ENCODE assay signal across 1 cellular context in the genomic region with DNA sequence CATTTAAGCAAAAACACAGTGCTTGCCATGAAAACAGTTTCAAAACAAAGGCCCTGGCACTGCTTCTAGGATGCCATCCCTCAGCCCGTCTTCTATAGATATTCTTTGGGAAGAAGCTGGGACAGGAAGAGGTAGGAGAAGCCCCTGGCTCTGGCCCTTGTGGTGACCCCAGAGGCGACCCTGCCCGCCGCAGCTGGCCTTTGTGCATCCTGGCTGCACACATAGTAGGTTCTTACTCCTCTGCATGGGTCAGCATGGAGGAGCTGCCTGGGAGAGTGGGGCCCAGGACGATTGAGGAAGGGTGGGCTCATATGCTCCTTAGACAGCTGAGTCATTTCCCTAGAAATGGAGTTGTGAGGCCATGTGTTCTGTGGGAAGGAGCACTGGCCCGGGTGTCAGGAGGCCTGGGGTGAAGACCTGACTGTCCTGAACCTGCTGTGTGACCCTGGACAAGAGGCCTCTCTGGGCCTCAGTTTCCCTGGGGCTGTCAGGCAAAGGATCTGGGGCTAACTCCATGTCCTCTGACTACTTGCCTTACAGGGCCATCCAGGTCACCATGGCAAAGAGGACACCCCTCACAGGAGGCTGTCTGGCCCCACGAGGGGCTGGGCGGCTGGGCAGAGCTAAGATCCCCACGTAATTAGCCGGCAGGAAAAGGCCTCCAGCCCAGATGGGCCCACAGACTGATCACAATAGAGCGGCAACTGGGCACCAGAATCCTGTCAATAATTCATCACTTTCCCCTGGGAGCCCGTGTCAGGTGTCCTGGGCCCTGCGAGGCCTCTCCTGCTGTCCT.
TF ChIP-seq lines count a peak whose summit lies in the region.

No MANE protein-coding gene starts in this region.

TF ChIP-seq in IMR-90, 13 proteins besides CTCF, POLR2A, EP300 and RAD21:
- TF ChIP-seq MAZ (IDR thresholded peaks at IDR 0.05; ENCODE audit: borderline replicate concordance, low read depth, low read length) = no peak
- TF ChIP-seq FOS (IDR thresholded peaks at IDR 0.05; ENCODE audit: low read depth, low read length) = no peak
- TF ChIP-seq, protein P1, sequence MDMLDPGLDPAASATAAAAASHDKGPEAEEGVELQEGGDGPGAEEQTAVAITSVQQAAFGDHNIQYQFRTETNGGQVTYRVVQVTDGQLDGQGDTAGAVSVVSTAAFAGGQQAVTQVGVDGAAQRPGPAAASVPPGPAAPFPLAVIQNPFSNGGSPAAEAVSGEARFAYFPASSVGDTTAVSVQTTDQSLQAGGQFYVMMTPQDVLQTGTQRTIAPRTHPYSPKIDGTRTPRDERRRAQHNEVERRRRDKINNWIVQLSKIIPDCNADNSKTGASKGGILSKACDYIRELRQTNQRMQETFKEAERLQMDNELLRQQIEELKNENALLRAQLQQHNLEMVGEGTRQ (IDR thresholded peaks at IDR 0.05; ENCODE audit: low read depth, low read length) = no peak
- no peak for TF ChIP-seq CHD1 (IDR thresholded peaks at IDR 0.05; ENCODE audit: low read depth, low read length)
- TF ChIP-seq SMC3 (IDR thresholded peaks at IDR 0.05; ENCODE audit: low read depth, low read length) = no peak
- no peak for TF ChIP-seq CEBPB (IDR thresholded peaks at IDR 0.05; ENCODE audit: low read depth, low read length)
- TF ChIP-seq RCOR1 (IDR thresholded peaks at IDR 0.05; ENCODE audit: insufficient replicate concordance, low read length) = no peak
- no peak for TF ChIP-seq MXI1 (IDR thresholded peaks at IDR 0.05; ENCODE audit: borderline replicate concordance, low read depth, low read length)
- no peak for TF ChIP-seq BHLHE40 (IDR thresholded peaks at IDR 0.05; ENCODE audit: low read depth, low read length)
- TF ChIP-seq RFX5 (IDR thresholded peaks at IDR 0.05; ENCODE audit: low read depth, low read length) = no peak
